Comparison of ENCODE assay signal across 18 cellular contexts in genomic region chr6:131631625-131632284, GRCh38. TPM values are rescaled to one million over a fixed set of nuclear protein-coding genes. Genes with fewer than 3 reads are reported as not detected.
"Had no signal": no experiment of that assay in that cellular context is flagged by ENCODE, and none has a peak within 500 bp of the region (broad histone marks: within the 10 kb centered on the region; RNA-seq: fewer than 3 reads in every experiment).

No MANE protein-coding gene starts in this region.

- H3K9me3 Mint-ChIP-seq: activated B cell treated with CpG ODN at 0.5 μM for 24 hours; activated CD4-positive, alpha-beta memory T cell treated with anti-CD3 and anti-CD28 coated beads for 36 hours; activated naive CD8-positive, alpha-beta T cell treated with anti-CD3 and anti-CD28 coated beads for 36 hours; dendritic cell treated with granulocyte-macrophage colony-stimulating factor and Interleukin-4, amounts not matched to agents 40 ng/mL and 50 ng/mL, for 4 days; mesothelial cell of epicardium; natural killer cell treated with Interleukin-12 subunit alpha and Interleukin-12 subunit beta and Interleukin-15 and Interleukin-18, amount 100 ng/mL, for 72 hours had no signal

- H3K27ac Mint-ChIP-seq: activated B cell treated with CpG ODN at 0.5 μM for 24 hours; activated CD4-positive, alpha-beta memory T cell treated with anti-CD3 and anti-CD28 coated beads for 36 hours; activated naive CD8-positive, alpha-beta T cell treated with anti-CD3 and anti-CD28 coated beads for 36 hours; dendritic cell treated with granulocyte-macrophage colony-stimulating factor and Interleukin-4, amounts not matched to agents 40 ng/mL and 50 ng/mL, for 4 days; mesothelial cell of epicardium; natural killer cell treated with Interleukin-12 subunit alpha and Interleukin-12 subunit beta and Interleukin-15 and Interleukin-18, amount 100 ng/mL, for 72 hours had no signal

- H3K4me3 ChIP-seq: cardiac muscle cell, esophagus squamous epithelium, lung, thoracic aorta, upper lobe of left lung had no signal

- ATAC-seq: left cardiac atrium; natural killer cell treated with Interleukin-12 subunit alpha and Interleukin-12 subunit beta and Interleukin-15 and Interleukin-18, amount 100 ng/mL, for 72 hours had no signal

- H3K4me3 Mint-ChIP-seq: activated B cell treated with CpG ODN at 0.5 μM for 24 hours; activated CD4-positive, alpha-beta memory T cell treated with anti-CD3 and anti-CD28 coated beads for 36 hours; activated naive CD8-positive, alpha-beta T cell treated with anti-CD3 and anti-CD28 coated beads for 36 hours; dendritic cell treated with granulocyte-macrophage colony-stimulating factor and Interleukin-4, amounts not matched to agents 40 ng/mL and 50 ng/mL, for 4 days; mesothelial cell of epicardium; natural killer cell treated with Interleukin-12 subunit alpha and Interleukin-12 subunit beta and Interleukin-15 and Interleukin-18, amount 100 ng/mL, for 72 hours had no signal

- H3K27ac ChIP-seq: cardiac muscle cell, esophagus squamous epithelium, thoracic aorta, upper lobe of left lung had no signal

- H3K36me3 Mint-ChIP-seq: activated naive CD8-positive, alpha-beta T cell treated with anti-CD3 and anti-CD28 coated beads for 36 hours; mesothelial cell of epicardium; natural killer cell treated with Interleukin-12 subunit alpha and Interleukin-12 subunit beta and Interleukin-15 and Interleukin-18, amount 100 ng/mL, for 72 hours had no signal

- H3K27me3 Mint-ChIP-seq: activated CD4-positive, alpha-beta memory T cell treated with anti-CD3 and anti-CD28 coated beads for 36 hours; activated naive CD8-positive, alpha-beta T cell treated with anti-CD3 and anti-CD28 coated beads for 36 hours; natural killer cell treated with Interleukin-12 subunit alpha and Interleukin-12 subunit beta and Interleukin-15 and Interleukin-18, amount 100 ng/mL, for 72 hours had no signal

- DNase-seq: activated B cell treated with CpG ODN at 0.5 μM for 24 hours; activated CD4-positive, alpha-beta memory T cell treated with anti-CD3 and anti-CD28 coated beads for 36 hours; activated CD4-positive, alpha-beta T cell treated with anti-CD3 and anti-CD28 coated beads for 4 hours; activated naive CD4-positive, alpha-beta T cell; activated naive CD8-positive, alpha-beta T cell treated with anti-CD3 and anti-CD28 coated beads for 36 hours; amniotic stem cell; effector CD8-positive, alpha-beta T cell; esophagus squamous epithelium; left cardiac atrium; upper lobe of left lung had no signal

RNA-seq across cellular contexts. Expression of gene ENPP3, which starts 5.3 kb away (rescaled TPM):
- total RNA-seq: chondrocyte had no signal

RNA-seq across cellular contexts. Expression of gene ARG1, which starts 58.7 kb away (rescaled TPM):
- total RNA-seq: activated B cell treated with CpG ODN at 0.5 μM for 24 hours; activated CD4-positive, alpha-beta memory T cell treated with anti-CD3 and anti-CD28 coated beads for 36 hours; activated naive CD8-positive, alpha-beta T cell treated with anti-CD3 and anti-CD28 coated beads for 36 hours; cardiac muscle cell; chondrocyte; mesothelial cell of epicardium; natural killer cell treated with Interleukin-12 subunit alpha and Interleukin-12 subunit beta and Interleukin-15 and Interleukin-18, amount 100 ng/mL, for 72 hours; T-helper 2 cell treated with Interferon-gamma antibody and Interleukin-4, amounts not matched to agents 100 ng/mL and 5 ng/mL, for 36 hours had no signal
